Comparison of ENCODE assay signal across 1 cellular context in genomic region chr1:207499573-207499972, GRCh38.
TF ChIP-seq lines count a peak whose summit lies in the region.

No MANE protein-coding gene starts in this region.

TF ChIP-seq in HepG2, 621 proteins besides CTCF, POLR2A, EP300 and RAD21 (continued from another document):
- no peak for TF ChIP-seq ZNF503 (CRISPR knock-in tag; IDR thresholded peaks at IDR 0.05)
TF ChIP-seq in HepG2: peak in this region for 3.
